Comparison of ENCODE assay signal across 1 cellular context in the genomic region with DNA sequence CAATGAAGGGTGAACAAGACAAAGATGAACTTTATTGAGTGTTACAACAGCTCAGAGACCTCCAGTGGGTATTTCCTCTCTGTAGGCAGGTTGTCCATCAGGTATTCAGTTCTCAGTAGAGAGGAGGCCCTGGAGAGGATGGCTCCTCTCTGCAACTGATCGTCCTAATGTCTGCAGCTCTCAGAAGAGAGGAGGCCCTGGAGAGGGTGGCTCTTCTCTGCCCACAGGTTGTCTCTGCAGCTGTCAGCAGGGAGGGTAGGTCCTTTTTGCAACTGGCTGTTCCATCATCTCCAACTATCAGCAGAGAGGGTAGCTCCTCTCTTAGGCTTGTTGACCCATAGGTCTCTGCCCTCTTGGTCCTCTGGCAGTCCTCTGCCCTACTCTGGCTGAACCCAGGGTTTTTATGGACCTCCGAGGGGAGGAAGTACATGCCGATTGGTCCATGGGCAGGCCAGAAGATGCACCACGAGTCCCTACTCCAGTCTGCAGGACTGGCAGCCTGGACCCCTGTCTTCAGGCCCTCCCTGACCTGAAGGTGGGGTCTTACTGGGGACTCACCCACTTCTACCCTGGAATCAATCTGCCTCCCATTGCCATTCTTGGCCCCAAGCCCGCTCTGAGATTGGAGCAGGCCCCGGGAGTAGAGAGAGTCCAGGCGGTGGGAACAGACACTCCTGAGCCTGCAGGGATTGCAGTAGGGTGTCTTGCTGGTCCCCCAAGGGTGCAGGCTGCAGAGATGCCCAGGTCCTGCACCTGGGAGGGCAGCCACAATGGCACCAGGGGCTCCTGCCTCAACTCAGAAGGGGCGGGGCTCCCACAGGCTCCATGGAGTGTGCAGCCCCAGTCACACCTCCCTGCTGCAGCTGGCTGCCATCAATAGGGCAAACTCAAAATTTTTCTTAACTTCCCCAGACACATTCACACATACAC.
TF ChIP-seq lines count a peak whose summit lies in the region.

No MANE protein-coding gene starts in this region.

TF ChIP-seq in WTC11, 78 proteins besides CTCF, POLR2A, EP300 and RAD21 (continued from another document):
- TF ChIP-seq E2F4 (CRISPR knock-in tag; IDR thresholded peaks at IDR 0.05; ENCODE audit: borderline replicate concordance, low read depth) = no peak
